Comparison of ENCODE assay signal across 8 cellular contexts in genomic region chr2:119753041-119753929, GRCh38. TPM values are rescaled to one million over a fixed set of nuclear protein-coding genes. Genes with fewer than 3 reads are reported as not detected.
DNase-seq lines count a peak whose midpoint lies in the region; ATAC-seq and TF ChIP-seq lines count a peak whose summit lies in the region.

No MANE protein-coding gene starts in this region.

- CTCF ChIA-PET in activated CD8-positive, alpha-beta memory T cell treated with anti-CD3 and anti-CD28 coated beads, Interleukin-2, amount 10 ng/mL, durations not matched to agents 7 days and 5 days (lab: Charles Lee), result interaction anchor here (0.6 to 7.6 kb wide), 10 partner anchors 11 to 422 kb away, joined by 3 to 67 read pairs (median 8); no protein-coding TSS in a partner anchor
- CTCF ChIA-PET in WTC11 (lab: Charles Lee), result interaction anchor here (0.6 to 1.6 kb wide), 9 partner anchors 15 to 422 kb away, joined by 3 to 18 read pairs (median 4); partner anchors contain the start of genes C2orf76 and DBI

- no peaks in the 10 kb centered on the region for H3K9me3 Mint-ChIP-seq in activated CD8-positive, alpha-beta memory T cell treated with anti-CD3 and anti-CD28 coated beads, Interleukin-2, amount 10 ng/mL, durations not matched to agents 7 days and 5 days (ENCODE audit: low read depth)
- peaks cover 3% of the 10 kb centered on the region for H3K9me3 Mint-ChIP-seq in WTC11

- H3K4me1 Mint-ChIP-seq in activated CD8-positive, alpha-beta memory T cell treated with anti-CD3 and anti-CD28 coated beads, Interleukin-2, amount 10 ng/mL, durations not matched to agents 7 days and 5 days, result peaks cover 12% of the 10 kb centered on the region
- peaks cover 2% of the 10 kb centered on the region for H3K4me1 Mint-ChIP-seq in WTC11

- no peak for TF ChIP-seq CTCF in WTC11 (IDR thresholded peaks at IDR 0.05)

- peak; percentile 50 for DNase-seq in activated CD8-positive, alpha-beta memory T cell treated with anti-CD3 and anti-CD28 coated beads, Interleukin-2, amount 10 ng/mL, durations not matched to agents 7 days and 5 days
- DNase-seq in activated CD8-positive, alpha-beta memory T cell treated with anti-CD3 and anti-CD28 coated beads, Interleukin-2, amount 50 U/mL, for 48 hours, result no peak
- DNase-seq in NCI-H146 treated with DMSO at 0.1 percent for 48 hours (lab: John Stamatoyannopoulos, UW; ENCODE audit: unreplicated experiment) (peak; percentile 29), WTC11 (ENCODE audit: low spot score) (no peak), globus pallidus (ENCODE audit: low spot score) (peak; percentile 58), renal cortical epithelial cell (ENCODE audit: low read depth) (peak; percentile 49), NCI-H187 treated with DMSO at 0.1 percent for 48 hours (lab: John Stamatoyannopoulos, UW) (no peak)

- ATAC-seq in activated CD8-positive, alpha-beta memory T cell treated with anti-CD3 and anti-CD28 coated beads, Interleukin-2, amount 10 ng/mL, durations not matched to agents 7 days and 5 days, result peak; percentile 77
- peak; percentile 70 for ATAC-seq in GM21423 (IDR thresholded peaks at IDR 0.05; ENCODE audit: unreplicated experiment)
- ATAC-seq in WTC11, result peak; percentile 92

- peaks cover 4% of the 10 kb centered on the region for H3K27me3 Mint-ChIP-seq in activated CD8-positive, alpha-beta memory T cell treated with anti-CD3 and anti-CD28 coated beads, Interleukin-2, amount 10 ng/mL, durations not matched to agents 7 days and 5 days
- H3K27me3 Mint-ChIP-seq in WTC11 (ENCODE audit: low read depth), result no peaks in the 10 kb centered on the region

- H3K36me3 Mint-ChIP-seq in activated CD8-positive, alpha-beta memory T cell treated with anti-CD3 and anti-CD28 coated beads, Interleukin-2, amount 10 ng/mL, durations not matched to agents 7 days and 5 days, result no peaks in the 10 kb centered on the region
- no peaks in the 10 kb centered on the region for H3K36me3 Mint-ChIP-seq in WTC11

- H3K27ac Mint-ChIP-seq in activated CD8-positive, alpha-beta memory T cell treated with anti-CD3 and anti-CD28 coated beads, Interleukin-2, amount 10 ng/mL, durations not matched to agents 7 days and 5 days, result no peak overlapping the region
- no peak overlapping the region for H3K27ac Mint-ChIP-seq in WTC11

- POLR2A ChIA-PET in WTC11 (lab: Charles Lee), result no interaction called here

- H3K4me3 Mint-ChIP-seq in activated CD8-positive, alpha-beta memory T cell treated with anti-CD3 and anti-CD28 coated beads, Interleukin-2, amount 10 ng/mL, durations not matched to agents 7 days and 5 days, result no peak overlapping the region
- no peak overlapping the region for H3K4me3 Mint-ChIP-seq in WTC11

TF ChIP-seq in WTC11, 78 proteins besides CTCF, POLR2A, EP300 and RAD21:
- TF ChIP-seq MXD4 (CRISPR knock-in tag; IDR thresholded peaks at IDR 0.05; ENCODE audit: borderline replicate concordance), result no peak
- TF ChIP-seq RORB (CRISPR knock-in tag; IDR thresholded peaks at IDR 0.05), result no peak
- TF ChIP-seq OVOL2 (CRISPR knock-in tag; IDR thresholded peaks at IDR 0.05; ENCODE audit: borderline replicate concordance), result no peak
- no peak for TF ChIP-seq GABPB1 (CRISPR knock-in tag; IDR thresholded peaks at IDR 0.05)
- TF ChIP-seq ZMAT4 (CRISPR knock-in tag; IDR thresholded peaks at IDR 0.05), result no peak
- no peak for TF ChIP-seq ZNF396 (CRISPR knock-in tag; IDR thresholded peaks at IDR 0.05; ENCODE audit: borderline replicate concordance)
- TF ChIP-seq SMAD4 (CRISPR knock-in tag; IDR thresholded peaks at IDR 0.05), result no peak
- TF ChIP-seq ZNF138 (CRISPR knock-in tag; conservative IDR thresholded peaks at IDR 0.05), result no peak
- no peak for TF ChIP-seq FOXJ3 (CRISPR knock-in tag; IDR thresholded peaks at IDR 0.05; ENCODE audit: borderline replicate concordance)
- TF ChIP-seq ELF4 (CRISPR knock-in tag; IDR thresholded peaks at IDR 0.05; ENCODE audit: low read depth), result no peak
- TF ChIP-seq ETV6 (CRISPR knock-in tag; IDR thresholded peaks at IDR 0.05), result no peak
- TF ChIP-seq IRF1 (CRISPR knock-in tag; IDR thresholded peaks at IDR 0.05), result no peak
- TF ChIP-seq ERG (CRISPR knock-in tag; IDR thresholded peaks at IDR 0.05), result no peak
- no peak for TF ChIP-seq RELA (CRISPR knock-in tag; IDR thresholded peaks at IDR 0.05; ENCODE audit: borderline replicate concordance)
- TF ChIP-seq ATF3 (CRISPR knock-in tag; conservative IDR thresholded peaks at IDR 0.05), result no peak
- no peak for TF ChIP-seq PRRX2 (CRISPR knock-in tag; IDR thresholded peaks at IDR 0.05)

RNA-seq across cellular contexts. Expression of gene PTPN4, which starts 6.4 kb away (rescaled TPM):
- total RNA-seq in activated CD8-positive, alpha-beta memory T cell treated with anti-CD3 and anti-CD28 coated beads, Interleukin-2, amount 10 ng/mL, durations not matched to agents 7 days and 5 days, result 10 to 100 TPM; 76.4 to 92.2 TPM
- total RNA-seq in WTC11 (2021) (79.4 to 85.8 TPM (median 79.7 TPM) in 3 replicates), renal cortical epithelial cell (18.6 and 38.9 TPM in 2 replicates)

Comparison
In these comparisons a context has a peak if more than half of its experiments do, and no peak if none do; other contexts are left out.
1. DNase-seq: peak in activated CD8-positive, alpha-beta memory T cell treated with anti-CD3 and anti-CD28 coated beads, Interleukin-2, amount 10 ng/mL, durations not matched to agents 7 days and 5 days (single experiment), NCI-H146 treated with DMSO at 0.1 percent for 48 hours (single experiment), globus pallidus (single experiment) and renal cortical epithelial cell (single experiment); none in activated CD8-positive, alpha-beta memory T cell treated with anti-CD3 and anti-CD28 coated beads, Interleukin-2, amount 50 U/mL, for 48 hours (single experiment), WTC11 (single experiment) and NCI-H187 treated with DMSO at 0.1 percent for 48 hours (single experiment).
2. Peak in every context shown above with its lines, with median percentiles within 50 percentile points of each other: ATAC-seq.